In the genomic region with DNA sequence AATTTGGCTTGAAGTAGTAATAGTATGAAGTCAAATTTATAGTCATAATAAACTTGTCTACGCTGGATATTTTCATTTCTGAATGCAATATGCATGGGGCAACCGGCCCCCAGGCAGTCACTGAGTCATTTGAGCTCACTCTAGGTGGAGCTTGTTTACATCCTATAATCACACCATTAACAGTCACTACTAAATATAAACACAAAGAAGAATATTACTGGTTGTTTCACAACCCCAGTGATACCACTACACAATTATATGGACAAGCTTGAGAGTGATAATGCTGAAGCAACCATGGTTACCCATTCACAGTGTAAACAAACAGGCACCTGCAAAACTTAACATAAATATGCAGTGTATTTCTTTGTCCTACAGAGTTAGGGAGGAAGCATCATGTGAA, we compare ENCODE assay signal across 11 cellular contexts.
DNase-seq lines count a peak whose midpoint lies in the region; ATAC-seq and TF ChIP-seq lines count a peak whose summit lies in the region.
"Had no signal": no experiment of that assay in that cellular context is flagged by ENCODE, and none has a peak within 500 bp of the region (broad histone marks: within the 10 kb centered on the region; RNA-seq: fewer than 3 reads in every experiment).

No MANE protein-coding gene starts in this region.

- ATAC-seq in GM18511 (IDR thresholded peaks at IDR 0.05; ENCODE audit: unreplicated experiment) = peak; percentile 54
- ATAC-seq: activated T-cell treated with anti-CD3 and anti-CD28 coated beads, Interleukin-2, amount 50 U/mL, for 72 hours had no signal

- DNase-seq in NCI-H1436 (lab: John Stamatoyannopoulos, UW) = peak; percentile 77
- DNase-seq in epithelial cell of prostate (ENCODE audit: low read depth, low spot score) = peak; percentile 68
- DNase-seq in occipital lobe (lab: John Stamatoyannopoulos, UW) = no peak
- no peak for DNase-seq in ascending aorta (ENCODE audit: low spot score in 2 of 2)
- no peak for DNase-seq in iPS-NIHi7 (ENCODE audit: extremely low spot score)
- DNase-seq in activated CD4-positive, alpha-beta T cell treated with anti-CD3 and anti-CD28 coated beads, Interleukin-2, amount 50 U/mL, for 1 hour = no peak
- DNase-seq: activated T-cell treated with anti-CD3 and anti-CD28 coated beads, Interleukin-2, amount 50 U/mL, for 72 hours; heart left ventricle; NCI-H1694 had no signal

- H3K27ac ChIP-seq in HEK293 (ENCODE audit: extremely low read depth, low read depth, low read length) = no peak overlapping the region
- H3K27ac ChIP-seq in epithelial cell of prostate = no peak overlapping the region
- no peak overlapping the region for H3K27ac ChIP-seq in ascending aorta

- POLR2A ChIA-PET in HEK293 (lab: Yijun Ruan, JAX) = no interaction called here

- H3K4me1 ChIP-seq in HEK293 (ENCODE audit: control insufficient read depth, insufficient read depth, low read length) (peaks cover 3% of the 10 kb centered on the region), ascending aorta (no peaks in the 10 kb centered on the region)

- intact Hi-C loops in ascending aorta (cut with DNase I) = no loop called here

- CTCF ChIA-PET in HEK293 (lab: Yijun Ruan, JAX) = interaction anchor here (0.5 kb wide), 1 partner anchor 507 kb away, joined by 3 read pairs; no protein-coding TSS in a partner anchor

- TF ChIP-seq CTCF in HEK293 (tag by site-specific recombination; IDR thresholded peaks at IDR 0.05) (no peak), ascending aorta (IDR thresholded peaks at IDR 0.05) (no peak)

- no peaks in the 10 kb centered on the region for H3K36me3 ChIP-seq in HEK293 (ENCODE audit: control insufficient read depth in 2 of 2, insufficient read depth in 1 of 2, low read length in 2 of 2)
- no peaks in the 10 kb centered on the region for H3K36me3 ChIP-seq in ascending aorta
- H3K36me3 ChIP-seq: heart left ventricle had no signal

- H3K9me3 ChIP-seq in HEK293 (ENCODE audit: control insufficient read depth, insufficient read depth, low read depth, low read length) = no peaks in the 10 kb centered on the region
- no peaks in the 10 kb centered on the region for H3K9me3 ChIP-seq in ascending aorta

- no peaks in the 10 kb centered on the region for H3K27me3 ChIP-seq in ascending aorta
- H3K27me3 ChIP-seq: heart left ventricle had no signal

- no peak overlapping the region for H3K4me3 ChIP-seq in HEK293 (ENCODE audit: low read depth, low read length)
- H3K4me3 ChIP-seq in ascending aorta = no peak overlapping the region
- H3K4me3 ChIP-seq: heart left ventricle had no signal

TF ChIP-seq in HEK293, 187 proteins besides CTCF, POLR2A, EP300 and RAD21 (continues in another document):
- no peak for TF ChIP-seq ZNF747 (tag by site-specific recombination; IDR thresholded peaks at IDR 0.05)
- TF ChIP-seq ZBTB17 (tag by site-specific recombination; IDR thresholded peaks at IDR 0.05) = peak; percentile 64
- TF ChIP-seq, protein P1, sequence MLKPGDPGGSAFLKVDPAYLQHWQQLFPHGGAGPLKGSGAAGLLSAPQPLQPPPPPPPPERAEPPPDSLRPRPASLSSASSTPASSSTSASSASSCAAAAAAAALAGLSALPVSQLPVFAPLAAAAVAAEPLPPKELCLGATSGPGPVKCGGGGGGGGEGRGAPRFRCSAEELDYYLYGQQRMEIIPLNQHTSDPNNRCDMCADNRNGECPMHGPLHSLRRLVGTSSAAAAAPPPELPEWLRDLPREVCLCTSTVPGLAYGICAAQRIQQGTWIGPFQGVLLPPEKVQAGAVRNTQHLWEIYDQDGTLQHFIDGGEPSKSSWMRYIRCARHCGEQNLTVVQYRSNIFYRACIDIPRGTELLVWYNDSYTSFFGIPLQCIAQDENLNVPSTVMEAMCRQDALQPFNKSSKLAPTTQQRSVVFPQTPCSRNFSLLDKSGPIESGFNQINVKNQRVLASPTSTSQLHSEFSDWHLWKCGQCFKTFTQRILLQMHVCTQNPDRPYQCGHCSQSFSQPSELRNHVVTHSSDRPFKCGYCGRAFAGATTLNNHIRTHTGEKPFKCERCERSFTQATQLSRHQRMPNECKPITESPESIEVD (tag by site-specific recombination; IDR thresholded peaks at IDR 0.05) = peak; percentile 67
- TF ChIP-seq ZNF561 (tag by site-specific recombination; IDR thresholded peaks at IDR 0.05; ENCODE audit: borderline replicate concordance) = peak; percentile 20; the same call in 1 of the 2 replicates
- no peak for TF ChIP-seq ZNF140 (tag by site-specific recombination; IDR thresholded peaks at IDR 0.05)
- TF ChIP-seq ZNF132 (tag by site-specific recombination; IDR thresholded peaks at IDR 0.05; ENCODE audit: borderline replicate concordance) = no peak
- TF ChIP-seq ZNF350 (tag by site-specific recombination; IDR thresholded peaks at IDR 0.05) = no peak
- no peak for TF ChIP-seq ZNF558 (tag by site-specific recombination; IDR thresholded peaks at IDR 0.05)
- TF ChIP-seq, protein P2, sequence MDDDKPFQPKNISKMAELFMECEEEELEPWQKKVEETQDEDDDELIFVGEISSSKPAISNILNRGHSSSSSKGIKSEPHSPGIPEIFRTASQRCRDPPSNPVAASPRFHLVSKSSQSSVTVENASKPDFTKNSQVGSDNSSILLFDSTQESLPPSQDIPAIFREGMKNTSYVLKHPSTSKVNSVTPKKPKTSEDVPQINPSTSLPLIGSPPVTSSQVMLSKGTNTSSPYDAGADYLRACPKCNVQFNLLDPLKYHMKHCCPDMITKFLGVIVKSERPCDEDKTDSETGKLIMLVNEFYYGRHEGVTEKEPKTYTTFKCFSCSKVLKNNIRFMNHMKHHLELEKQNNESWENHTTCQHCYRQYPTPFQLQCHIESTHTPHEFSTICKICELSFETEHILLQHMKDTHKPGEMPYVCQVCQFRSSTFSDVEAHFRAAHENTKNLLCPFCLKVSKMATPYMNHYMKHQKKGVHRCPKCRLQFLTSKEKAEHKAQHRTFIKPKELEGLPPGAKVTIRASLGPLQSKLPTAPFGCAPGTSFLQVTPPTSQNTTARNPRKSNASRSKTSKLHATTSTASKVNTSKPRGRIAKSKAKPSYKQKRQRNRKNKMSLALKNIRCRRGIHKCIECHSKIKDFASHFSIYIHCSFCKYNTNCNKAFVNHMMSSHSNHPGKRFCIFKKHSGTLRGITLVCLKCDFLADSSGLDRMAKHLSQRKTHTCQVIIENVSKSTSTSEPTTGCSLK (tag by site-specific recombination; IDR thresholded peaks at IDR 0.05) = no peak
- TF ChIP-seq ZNF792 (tag by site-specific recombination; IDR thresholded peaks at IDR 0.05) = no peak
- no peak for TF ChIP-seq ZNF292 (tag by site-specific recombination; IDR thresholded peaks at IDR 0.05; ENCODE audit: borderline replicate concordance, low read depth)
- TF ChIP-seq, protein P3, sequence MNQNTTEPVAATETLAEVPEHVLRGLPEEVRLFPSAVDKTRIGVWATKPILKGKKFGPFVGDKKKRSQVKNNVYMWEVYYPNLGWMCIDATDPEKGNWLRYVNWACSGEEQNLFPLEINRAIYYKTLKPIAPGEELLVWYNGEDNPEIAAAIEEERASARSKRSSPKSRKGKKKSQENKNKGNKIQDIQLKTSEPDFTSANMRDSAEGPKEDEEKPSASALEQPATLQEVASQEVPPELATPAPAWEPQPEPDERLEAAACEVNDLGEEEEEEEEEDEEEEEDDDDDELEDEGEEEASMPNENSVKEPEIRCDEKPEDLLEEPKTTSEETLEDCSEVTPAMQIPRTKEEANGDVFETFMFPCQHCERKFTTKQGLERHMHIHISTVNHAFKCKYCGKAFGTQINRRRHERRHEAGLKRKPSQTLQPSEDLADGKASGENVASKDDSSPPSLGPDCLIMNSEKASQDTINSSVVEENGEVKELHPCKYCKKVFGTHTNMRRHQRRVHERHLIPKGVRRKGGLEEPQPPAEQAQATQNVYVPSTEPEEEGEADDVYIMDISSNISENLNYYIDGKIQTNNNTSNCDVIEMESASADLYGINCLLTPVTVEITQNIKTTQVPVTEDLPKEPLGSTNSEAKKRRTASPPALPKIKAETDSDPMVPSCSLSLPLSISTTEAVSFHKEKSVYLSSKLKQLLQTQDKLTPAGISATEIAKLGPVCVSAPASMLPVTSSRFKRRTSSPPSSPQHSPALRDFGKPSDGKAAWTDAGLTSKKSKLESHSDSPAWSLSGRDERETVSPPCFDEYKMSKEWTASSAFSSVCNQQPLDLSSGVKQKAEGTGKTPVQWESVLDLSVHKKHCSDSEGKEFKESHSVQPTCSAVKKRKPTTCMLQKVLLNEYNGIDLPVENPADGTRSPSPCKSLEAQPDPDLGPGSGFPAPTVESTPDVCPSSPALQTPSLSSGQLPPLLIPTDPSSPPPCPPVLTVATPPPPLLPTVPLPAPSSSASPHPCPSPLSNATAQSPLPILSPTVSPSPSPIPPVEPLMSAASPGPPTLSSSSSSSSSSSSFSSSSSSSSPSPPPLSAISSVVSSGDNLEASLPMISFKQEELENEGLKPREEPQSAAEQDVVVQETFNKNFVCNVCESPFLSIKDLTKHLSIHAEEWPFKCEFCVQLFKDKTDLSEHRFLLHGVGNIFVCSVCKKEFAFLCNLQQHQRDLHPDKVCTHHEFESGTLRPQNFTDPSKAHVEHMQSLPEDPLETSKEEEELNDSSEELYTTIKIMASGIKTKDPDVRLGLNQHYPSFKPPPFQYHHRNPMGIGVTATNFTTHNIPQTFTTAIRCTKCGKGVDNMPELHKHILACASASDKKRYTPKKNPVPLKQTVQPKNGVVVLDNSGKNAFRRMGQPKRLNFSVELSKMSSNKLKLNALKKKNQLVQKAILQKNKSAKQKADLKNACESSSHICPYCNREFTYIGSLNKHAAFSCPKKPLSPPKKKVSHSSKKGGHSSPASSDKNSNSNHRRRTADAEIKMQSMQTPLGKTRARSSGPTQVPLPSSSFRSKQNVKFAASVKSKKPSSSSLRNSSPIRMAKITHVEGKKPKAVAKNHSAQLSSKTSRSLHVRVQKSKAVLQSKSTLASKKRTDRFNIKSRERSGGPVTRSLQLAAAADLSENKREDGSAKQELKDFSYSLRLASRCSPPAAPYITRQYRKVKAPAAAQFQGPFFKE (tag by site-specific recombination; IDR thresholded peaks at IDR 0.05; ENCODE audit: borderline replicate concordance) = no peak
- no peak for TF ChIP-seq ZNF23 (tag by site-specific recombination; IDR thresholded peaks at IDR 0.05; ENCODE audit: borderline replicate concordance)

Comparison
In these comparisons a context has a peak if more than half of its experiments do, and no peak if none do; other contexts are left out.
1. DNase-seq: peak in NCI-H1436 (single experiment) and epithelial cell of prostate (single experiment); none in occipital lobe (single experiment), ascending aorta (0 of 2), iPS-NIHi7 (single experiment) and activated CD4-positive, alpha-beta T cell treated with anti-CD3 and anti-CD28 coated beads, Interleukin-2, amount 50 U/mL, for 1 hour (single experiment).